ENCODE assay signal across 24 cellular contexts in genomic region chr10:31484407-31485135, GRCh38.
"Had no signal": no experiment of that assay in that cellular context is flagged by ENCODE, and none has a peak within 500 bp of the region (broad histone marks: within the 10 kb centered on the region; RNA-seq: fewer than 3 reads in every experiment).

No MANE protein-coding gene starts in this region.

- H3K27me3 Mint-ChIP-seq: activated naive CD4-positive, alpha-beta T cell treated with anti-CD3 and anti-CD28 coated beads, Interleukin-2, amount 50 U/mL, for 24 hours; memory B cell; naive B cell; T-cell had no signal

- H3K4me3 Mint-ChIP-seq: activated naive CD4-positive, alpha-beta T cell treated with anti-CD3 and anti-CD28 coated beads, Interleukin-2, amount 50 U/mL, for 24 hours; memory B cell; naive B cell; neural crest cell; T-cell had no signal

- H3K27ac Mint-ChIP-seq: activated naive CD4-positive, alpha-beta T cell treated with anti-CD3 and anti-CD28 coated beads, Interleukin-2, amount 50 U/mL, for 24 hours; memory B cell; T-cell had no signal

- DNase-seq: activated CD4-positive, CD25-positive, alpha-beta regulatory T cell treated with anti-CD3 and anti-CD28 coated beads, Interleukin-2, amount 50 U/mL, for 72 hours; activated CD8-positive, alpha-beta memory T cell treated with anti-CD3 and anti-CD28 coated beads for 24 hours; activated CD8-positive, alpha-beta memory T cell treated with anti-CD3 and anti-CD28 coated beads, Interleukin-2, amount 50 U/mL, for 48 hours; activated effector memory CD4-positive, alpha-beta T cell treated with Interleukin-2 at 50 U/mL for 16 hours; activated T-cell treated with anti-CD3 and anti-CD28 coated beads, Interleukin-2, amount 50 U/mL, for 48 hours; adrenal gland; dermis blood vessel endothelial cell; effector memory CD4-positive, alpha-beta T cell; heart left ventricle; mucosa of descending colon; naive B cell; stimulated activated CD4-positive, alpha-beta T cell treated with anti-CD3 and anti-CD28 coated beads, Interleukin-12 subunit alpha, Interleukin-12 subunit beta, amount 100 ng/mL, for 4 hours; stimulated activated CD4-positive, alpha-beta T cell treated with anti-CD3 and anti-CD28 coated beads, Interleukin-1b, Interleukin-23, amount 100 ng/mL, for 48 hours; stimulated activated CD8-positive, alpha-beta memory T cell treated with anti-CD3 and anti-CD28 coated beads, Interleukin-4, amount 100 ng/mL, for 48 hours; stimulated activated naive CD4-positive, alpha-beta T cell; T-cell; T1000 had no signal

- H3K27me3 ChIP-seq: adrenal gland, cardiac muscle cell, esophagus muscularis mucosa, gastroesophageal sphincter, heart left ventricle, right atrium auricular region had no signal

- H3K36me3 ChIP-seq: adrenal gland, cardiac muscle cell, esophagus muscularis mucosa, gastroesophageal sphincter, heart left ventricle, right atrium auricular region had no signal

- H3K27ac ChIP-seq: adrenal gland, cardiac muscle cell, esophagus muscularis mucosa, gastroesophageal sphincter, heart left ventricle, right atrium auricular region had no signal

- H3K4me1 Mint-ChIP-seq: memory B cell, naive B cell, neural crest cell had no signal

- H3K4me3 ChIP-seq: adrenal gland, cardiac muscle cell, esophagus muscularis mucosa, gastroesophageal sphincter, heart left ventricle, mucosa of descending colon, right atrium auricular region had no signal

- H3K9me3 ChIP-seq: esophagus muscularis mucosa, mucosa of descending colon had no signal

- ATAC-seq: gastroesophageal sphincter, heart left ventricle, mucosa of descending colon, T-cell had no signal

- H3K4me1 ChIP-seq: esophagus muscularis mucosa, gastroesophageal sphincter, right atrium auricular region had no signal
